Comparison of ENCODE assay signal across 9 cellular contexts in the genomic region with DNA sequence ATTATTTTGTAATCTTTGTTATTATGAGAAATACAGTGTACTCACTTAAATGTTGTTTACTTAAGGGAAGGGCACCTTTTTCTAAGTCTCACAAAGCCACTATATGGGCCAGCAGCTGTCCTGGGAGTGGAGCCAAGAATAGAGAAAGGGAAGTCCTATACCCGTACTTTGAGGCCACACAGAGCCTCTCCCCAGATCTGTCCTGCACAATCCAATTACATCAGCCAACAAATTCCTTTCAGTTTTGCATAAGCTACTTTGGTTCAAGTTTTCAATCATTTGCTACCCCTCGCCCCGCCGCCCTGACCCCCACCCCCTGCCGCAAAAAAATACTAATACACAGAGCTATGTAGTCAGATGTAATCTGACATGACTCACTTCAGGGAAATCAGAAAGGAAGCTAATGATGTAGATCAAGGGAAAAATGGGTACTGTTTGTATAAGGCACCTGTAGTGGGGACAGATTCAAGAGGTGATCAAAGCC.
A peak's percentile ranks its signal among the peaks of the same experiment; 100 is the strongest.
DNase-seq lines count a peak whose midpoint lies in the region; ATAC-seq and TF ChIP-seq lines count a peak whose summit lies in the region.
"Had no signal": no experiment of that assay in that cellular context is flagged by ENCODE, and none has a peak within 500 bp of the region (broad histone marks: within the 10 kb centered on the region; RNA-seq: fewer than 3 reads in every experiment).

No MANE protein-coding gene starts in this region.

- WGBS in thyroid gland, 2 donors, result 7 to 20% methylated on average over 5 of the region's 5 CpGs

- H3K27me3 ChIP-seq in thyroid gland, result no peaks in the 10 kb centered on the region

- peak; percentile 75 for ATAC-seq in left ventricle myocardium superior
- no peak for ATAC-seq in HG02852 (IDR thresholded peaks at IDR 0.05; ENCODE audit: unreplicated experiment)

- peaks cover 30 to 34% of the 10 kb centered on the region in 2 donors for H3K4me1 ChIP-seq in thyroid gland

- peak; percentile 17 for DNase-seq in NCI-H510A treated with DMSO at 0.1 percent for 48 hours (lab: John Stamatoyannopoulos, UW)
- no peak for DNase-seq in NCI-H510A (lab: John Stamatoyannopoulos, UW)
- DNase-seq in SKM-1 treated with dmso at 0.1 percent for 144 hours (lab: John Stamatoyannopoulos, UW; ENCODE audit: unreplicated experiment), result peak; percentile 47
- no peak for DNase-seq in left ventricle myocardium superior
- peak; percentile 55 to 64 for DNase-seq in thyroid gland
- DNase-seq in GDM1 (lab: John Stamatoyannopoulos, UW), result no peak
- DNase-seq in iPS-NIHi7 (ENCODE audit: extremely low spot score), result no peak
- DNase-seq: stimulated activated CD4-positive, alpha-beta T cell treated with anti-CD3 and anti-CD28 coated beads, Interleukin-4, amount 100 ng/mL, for 1 hour had no signal

- TF ChIP-seq CTCF in thyroid gland (IDR thresholded peaks at IDR 0.05), result no peak

- H3K27ac ChIP-seq in thyroid gland, result peak overlapping the region; percentile 40 to 80 (median 66)

- no peaks in the 10 kb centered on the region for H3K36me3 ChIP-seq in thyroid gland

- no peaks in the 10 kb centered on the region for H3K9me3 ChIP-seq in thyroid gland

- H3K4me3 ChIP-seq in thyroid gland (replicated peaks in 1 of 3), result no peak overlapping the region

- TF ChIP-seq POLR2A in thyroid gland (IDR thresholded peaks at IDR 0.05), result no peak

- intact Hi-C loops in left ventricle myocardium superior (cut with micrococcal nuclease) (no loop called here), thyroid gland (cut with DNase I) (no loop called here)

Comparison
In these comparisons a context has a peak if more than half of its experiments do, and no peak if none do; other contexts are left out.
1. DNase-seq: peak in NCI-H510A treated with DMSO at 0.1 percent for 48 hours (single experiment), SKM-1 treated with dmso at 0.1 percent for 144 hours (single experiment) and thyroid gland (2 of 2); none in NCI-H510A (single experiment), left ventricle myocardium superior (single experiment), GDM1 (single experiment) and iPS-NIHi7 (single experiment).